17 cellular contexts compared by ENCODE assay signal in the genomic region with DNA sequence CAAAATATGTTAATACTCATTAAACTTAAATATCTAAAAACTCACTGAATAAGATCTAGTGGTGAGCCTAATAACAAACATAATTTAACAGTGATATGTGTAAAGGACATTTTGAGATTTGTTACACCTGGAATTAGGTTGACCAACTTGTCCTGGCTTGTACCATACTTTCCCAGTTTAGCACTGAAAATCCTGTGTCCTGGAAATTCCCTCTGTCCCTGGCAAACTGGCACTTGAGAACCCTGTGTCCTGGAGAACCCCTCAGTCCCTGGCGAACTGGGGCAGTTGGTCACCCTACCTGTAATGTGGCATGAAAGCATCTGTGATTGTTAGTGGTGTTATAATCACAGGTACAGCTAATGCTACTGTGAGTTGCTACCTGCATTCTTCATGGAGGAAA. TPM values are rescaled to one million over a fixed set of nuclear protein-coding genes. Genes with fewer than 3 reads are reported as not detected.
DNase-seq lines count a peak whose midpoint lies in the region; ATAC-seq, FAIRE-seq and TF ChIP-seq lines count a peak whose summit lies in the region.
"Had no signal": no experiment of that assay in that cellular context is flagged by ENCODE, and none has a peak within 500 bp of the region (broad histone marks: within the 10 kb centered on the region; RNA-seq: fewer than 3 reads in every experiment).

No MANE protein-coding gene starts in this region.

- POLR2A ChIA-PET in endothelial cell of umbilical vein (lab: Charles Lee) (no interaction called here), PC-9 (lab: Charles Lee; ENCODE audit: unreplicated experiment) (interaction anchor here (0.7 kb wide), 1 partner anchor 772 kb away, joined by 4 read pairs; no protein-coding TSS in a partner anchor)

- H3K9me1 ChIP-seq in endothelial cell of umbilical vein (replicated peaks; ENCODE audit: control insufficient read depth, extremely low read depth, insufficient read depth, low read length), result no peaks in the 10 kb centered on the region
- H3K9me1 ChIP-seq in keratinocyte (ENCODE audit: control insufficient read depth, extremely low read depth, insufficient read depth, low read length), result no peaks in the 10 kb centered on the region

- H3K4me3 ChIP-seq in right atrium auricular region (no peak overlapping the region), heart right ventricle (no peak overlapping the region), endothelial cell of umbilical vein (replicated peaks in 1 of 3; ENCODE audit: insufficient read depth in 1 of 3, low read depth in 1 of 3, low read length in 3 of 3) (no peak overlapping the region), keratinocyte (ENCODE audit: control insufficient read depth in 2 of 3, extremely low read depth in 1 of 3, insufficient read depth in 2 of 3, low read depth in 1 of 3, low read length in 3 of 3) (no peak overlapping the region), PC-9 (no peak overlapping the region)
- H3K4me3 ChIP-seq: BLaER1 treated with 17β-estradiol and CSF1 and Interleukin-3, amounts not matched to agents 10 nM and 100 nM had no signal

- H3K79me2 ChIP-seq in endothelial cell of umbilical vein (ENCODE audit: control insufficient read depth, insufficient read depth, low read length) (no peaks in the 10 kb centered on the region), keratinocyte (ENCODE audit: control insufficient read depth, insufficient read depth, low read length) (no peaks in the 10 kb centered on the region), PC-9 (ENCODE audit: low read depth) (no peaks in the 10 kb centered on the region)

- FAIRE-seq in endothelial cell of umbilical vein (lab: Jason Lieb, UNC) (peak; percentile 12), keratinocyte (lab: Jason Lieb, UNC) (peak; percentile 87)
- FAIRE-seq: GM12892, GM19239, HTR-8/SVneo had no signal

- H3K27ac ChIP-seq in right atrium auricular region (no peak overlapping the region), heart right ventricle (no peak overlapping the region), endothelial cell of umbilical vein (ENCODE audit: insufficient read depth, low read depth, low read length) (no peak overlapping the region), keratinocyte (ENCODE audit: control insufficient read depth, insufficient read depth, low read length) (peak overlapping the region; percentile 17), PC-9 (no peak overlapping the region)
- H3K27ac ChIP-seq: BLaER1 treated with 17β-estradiol and CSF1 and Interleukin-3, amounts not matched to agents 10 nM and 100 nM had no signal

- dilution Hi-C loops in endothelial cell of umbilical vein (cut with MboI; ENCODE audit: extremely low pct_ligation_motif_present, low sequenced_read_pairs) (no loop called here), keratinocyte (cut with MboI; ENCODE audit: extremely low pct_ligation_motif_present, low sequenced_read_pairs) (no loop called here)

- CTCF ChIA-PET in endothelial cell of umbilical vein (lab: Charles Lee), result interaction anchor here (2.1 to 12.7 kb wide), 2 partner anchors 18 to 101 kb away, joined by 5 to 272 read pairs; no protein-coding TSS in a partner anchor
- CTCF ChIA-PET in PC-9 (lab: Charles Lee), result no interaction called here

- H3K4me2 ChIP-seq in endothelial cell of umbilical vein (ENCODE audit: insufficient read depth, low read length), result no peak overlapping the region
- H3K4me2 ChIP-seq in keratinocyte (ENCODE audit: control insufficient read depth, extremely low read depth, insufficient read depth, low read depth, low read length), result peak overlapping the region; percentile 48
- H3K4me2 ChIP-seq in PC-9, result no peak overlapping the region
- H3K4me2 ChIP-seq: BLaER1 treated with 17β-estradiol and CSF1 and Interleukin-3, amounts not matched to agents 10 nM and 100 nM had no signal

- no peak for TF ChIP-seq POLR2A in endothelial cell of umbilical vein (IDR thresholded peaks at IDR 0.05; ENCODE audit: low read depth, low read length)

- H2AFZ ChIP-seq in endothelial cell of umbilical vein (ENCODE audit: low read depth, low read length) (no peak overlapping the region), keratinocyte (ENCODE audit: control insufficient read depth, low read length) (peak overlapping the region; percentile 48), PC-9 (no peak overlapping the region)

- DNase-seq in right atrium auricular region (ENCODE audit: low spot score) (peak; percentile 32), heart right ventricle (no peak), endothelial cell of umbilical vein (ENCODE audit: low read depth, low spot score) (no peak), keratinocyte (ENCODE audit: low read depth, low spot score) (no peak), PC-9 (no peak), NCI-H526 (lab: John Stamatoyannopoulos, UW) (no peak), RPMI8226 (no peak)
- DNase-seq: ACHN; CD4-positive, CD25-positive, alpha-beta regulatory T cell; HCEC 1CT; HFFc6 had no signal

- 89 to 100% methylated on average over 1 of the region's 1 CpG for WGBS in heart right ventricle, 2 donors

- no peaks in the 10 kb centered on the region for H3K9me2 ChIP-seq in PC-9 (ENCODE audit: insufficient read depth)

- BruUV-seq in endothelial cell of umbilical vein (replicated peaks; lab: Mats Ljungman, UMichigan) (no TSS peak), PC-9 (replicated peaks; lab: Mats Ljungman, UMichigan) (no TSS peak)

- H4K20me1 ChIP-seq in endothelial cell of umbilical vein (replicated peaks; ENCODE audit: control insufficient read depth, extremely low read depth, insufficient read depth, low read length), result no peaks in the 10 kb centered on the region
- H4K20me1 ChIP-seq in keratinocyte (ENCODE audit: control insufficient read depth, extremely low read depth, insufficient read depth, low read length), result no peaks in the 10 kb centered on the region
- H4K20me1 ChIP-seq in PC-9 (ENCODE audit: insufficient read depth), result no peaks in the 10 kb centered on the region
- H4K20me1 ChIP-seq: BLaER1 treated with 17β-estradiol and CSF1 and Interleukin-3, amounts not matched to agents 10 nM and 100 nM had no signal

- no peaks in the 10 kb centered on the region for H3K36me3 ChIP-seq in right atrium auricular region
- H3K36me3 ChIP-seq in heart right ventricle, result no peaks in the 10 kb centered on the region
- H3K36me3 ChIP-seq in endothelial cell of umbilical vein (ENCODE audit: control insufficient read depth in 2 of 2, extremely low read depth in 1 of 2, insufficient read depth in 2 of 2, low read length in 2 of 2), result no peaks in the 10 kb centered on the region
- H3K36me3 ChIP-seq in keratinocyte (ENCODE audit: control insufficient read depth in 2 of 2, extremely low read depth in 1 of 2, insufficient read depth in 2 of 2, low read length in 2 of 2), result no peaks in the 10 kb centered on the region
- no peaks in the 10 kb centered on the region for H3K36me3 ChIP-seq in PC-9 (ENCODE audit: low read depth)
- H3K36me3 ChIP-seq: BLaER1 treated with 17β-estradiol and CSF1 and Interleukin-3, amounts not matched to agents 10 nM and 100 nM had no signal

- H3F3A ChIP-seq in PC-9 (ENCODE audit: insufficient read depth, low read depth), result peaks cover 20% of the 10 kb centered on the region

- no peaks in the 10 kb centered on the region for H3K4me1 ChIP-seq in right atrium auricular region
- H3K4me1 ChIP-seq in heart right ventricle, result peaks cover 0 to 5% (median under 1%) of the 10 kb centered on the region in 9 donors
- no peaks in the 10 kb centered on the region for H3K4me1 ChIP-seq in endothelial cell of umbilical vein (ENCODE audit: control insufficient read depth, extremely low read depth, insufficient read depth, low read length)
- H3K4me1 ChIP-seq in keratinocyte (ENCODE audit: control insufficient read depth, extremely low read depth, insufficient read depth, low read length), result peaks cover 23% of the 10 kb centered on the region
- H3K4me1 ChIP-seq in PC-9 (replicated peaks; ENCODE audit: insufficient read depth), result peaks cover 22% of the 10 kb centered on the region

- TF ChIP-seq CTCF in right atrium auricular region (IDR thresholded peaks at IDR 0.05), result no peak
- TF ChIP-seq CTCF in heart right ventricle (IDR thresholded peaks at IDR 0.05), result no peak
- TF ChIP-seq CTCF in endothelial cell of umbilical vein (IDR thresholded peaks at IDR 0.05; ENCODE audit: extremely low read depth in 1 of 2, insufficient read depth in 1 of 2, low read depth in 1 of 2, low read length in 2 of 2), result no peak
- TF ChIP-seq CTCF in keratinocyte (optimal IDR thresholded peaks at IDR 0.05 in 1 of 3, IDR thresholded peaks at IDR 0.05 in 1 of 3, conservative IDR thresholded peaks at IDR 0.05 in 1 of 3; ENCODE audit: extremely low read depth in 1 of 3, insufficient read depth in 2 of 3, low read length in 3 of 3), result no peak
- no peak for TF ChIP-seq CTCF in PC-9 (conservative IDR thresholded peaks at IDR 0.05)

- H3K27me3 ChIP-seq in right atrium auricular region (no peaks in the 10 kb centered on the region), heart right ventricle (no peaks in the 10 kb centered on the region), endothelial cell of umbilical vein (ENCODE audit: control insufficient read depth in 2 of 2, insufficient read depth in 2 of 2, low read length in 2 of 2) (peaks cover 6 to 15% of the 10 kb centered on the region in 2 experiments), keratinocyte (ENCODE audit: control insufficient read depth, extremely low read depth, insufficient read depth, low read length) (no peaks in the 10 kb centered on the region), PC-9 (ENCODE audit: insufficient read depth, low read depth) (no peaks in the 10 kb centered on the region)
- H3K27me3 ChIP-seq: BLaER1 treated with 17β-estradiol and CSF1 and Interleukin-3, amounts not matched to agents 10 nM and 100 nM had no signal

- H3K9ac ChIP-seq in endothelial cell of umbilical vein (replicated peaks; ENCODE audit: extremely low read depth, insufficient read depth, low read length) (no peak overlapping the region), keratinocyte (ENCODE audit: control insufficient read depth, extremely low read depth, insufficient read depth, low read length) (no peak overlapping the region)
- H3K9ac ChIP-seq: BLaER1 treated with 17β-estradiol and CSF1 and Interleukin-3, amounts not matched to agents 10 nM and 100 nM had no signal

- ATAC-seq in heart right ventricle, result no peak
- ATAC-seq: HepG2 had no signal

- intact Hi-C loops in heart right ventricle (cut with DNase I) (no loop called here), endothelial cell of umbilical vein (cut with micrococcal nuclease) (no loop called here), PC-9 (cut with micrococcal nuclease; ENCODE audit: unreplicated experiment) (loop anchor here (5.0 kb wide), 2 partner anchors 258 to 698 kb away; a partner anchor contains a TSS)

- H3K9me3 ChIP-seq in right atrium auricular region (no peaks in the 10 kb centered on the region), heart right ventricle (peaks cover 0 to 5% (median 0%) of the 10 kb centered on the region in 11 donors), endothelial cell of umbilical vein (replicated peaks; ENCODE audit: control insufficient read depth, insufficient read depth, low read length) (no peaks in the 10 kb centered on the region), keratinocyte (ENCODE audit: control insufficient read depth, low read depth, low read length) (no peaks in the 10 kb centered on the region), PC-9 (ENCODE audit: insufficient read depth, low read depth) (no peaks in the 10 kb centered on the region)

RNA-seq across cellular contexts. Expression of a gene that starts 6.9 kb away (rescaled TPM):
- not detected for total RNA-seq in right atrium auricular region
- under 1 TPM in 4 of 10 donors, not detected in 6; 0.06 to 0.17 (median 0.10) TPM for total RNA-seq in heart right ventricle
- polyA plus RNA-seq in heart right ventricle, result not detected
- 0.18 and 0.28 TPM in 2 replicates for total RNA-seq in endothelial cell of umbilical vein
- polyA plus RNA-seq in endothelial cell of umbilical vein, result not detected in 2 replicates
- polyA plus RNA-seq in endothelial cell of umbilical vein (2011; cell fraction: cytosol; rRNA removed), result 0.01 TPM in 1 of 2 replicates, not detected in the other
- not detected in 2 replicates for polyA plus RNA-seq in endothelial cell of umbilical vein (2011; cell fraction: nucleus; rRNA removed)
- polyA plus RNA-seq in endothelial cell of umbilical vein (2012), result not detected in 2 replicates
- 0.07 TPM in 1 of 2 replicates, not detected in the other for polyA minus RNA-seq in endothelial cell of umbilical vein
- not detected for polyA minus RNA-seq in endothelial cell of umbilical vein (2011; cell fraction: cytosol; rRNA and poly(A)+ RNA removed)
- not detected in 2 replicates for polyA minus RNA-seq in endothelial cell of umbilical vein (2011; cell fraction: nucleus; rRNA and poly(A)+ RNA removed)
- not detected in 3 replicates for polyA plus RNA-seq in keratinocyte
- not detected for polyA plus RNA-seq in keratinocyte (2011; ENCODE audit: low read depth)
- not detected in 2 replicates for polyA plus RNA-seq in keratinocyte (2011; cell fraction: cytosol; rRNA removed)
- not detected in 2 replicates for polyA plus RNA-seq in keratinocyte (2011; cell fraction: nucleus; rRNA removed)
- polyA plus RNA-seq in keratinocyte (2012; ENCODE audit: low replicate concordance), result not detected in 2 replicates
- not detected in 3 replicates for polyA minus RNA-seq in keratinocyte
- polyA minus RNA-seq in keratinocyte (2011; cell fraction: cytosol; rRNA and poly(A)+ RNA removed), result not detected
- polyA minus RNA-seq in keratinocyte (2011; cell fraction: nucleus; rRNA and poly(A)+ RNA removed), result not detected in 2 replicates
- total RNA-seq in PC-9 (2021), result not detected in 2 replicates
- total RNA-seq: CD4-positive, CD25-positive, alpha-beta regulatory T cell; Daoy; HepG2 had no signal
- polyA plus RNA-seq: HepG2 had no signal

RNA-seq across cellular contexts. Expression of a gene that starts 28.6 kb away (rescaled TPM):
- total RNA-seq in right atrium auricular region (100 to 1,000 TPM; 156 to 221 TPM), heart right ventricle (100 to 1,000 TPM; 113 to 164 (median 144) TPM), endothelial cell of umbilical vein (74.4 and 83.0 TPM in 2 replicates), PC-9 (2021) (101 and 147 TPM in 2 replicates)
- polyA plus RNA-seq in heart right ventricle (10 to 100 TPM; 64.4 to 88.4 TPM), endothelial cell of umbilical vein (93.4 and 96.4 TPM in 2 replicates), keratinocyte (861 to 1,182 TPM (median 986 TPM) in 3 replicates)
- 93.5 and 94.5 TPM in 2 replicates for polyA plus RNA-seq in endothelial cell of umbilical vein (2011; cell fraction: cytosol; rRNA removed)
- 42.0 and 49.8 TPM in 2 replicates for polyA plus RNA-seq in endothelial cell of umbilical vein (2011; cell fraction: nucleus; rRNA removed)
- polyA plus RNA-seq in endothelial cell of umbilical vein (2012), result 108 and 122 TPM in 2 replicates
- polyA minus RNA-seq in endothelial cell of umbilical vein (170 and 175 TPM in 2 replicates), keratinocyte (912 to 1,016 TPM (median 913 TPM) in 3 replicates)
- polyA minus RNA-seq in endothelial cell of umbilical vein (2011; cell fraction: cytosol; rRNA and poly(A)+ RNA removed), result 49.5 TPM
- 21.2 and 32.1 TPM in 2 replicates for polyA minus RNA-seq in endothelial cell of umbilical vein (2011; cell fraction: nucleus; rRNA and poly(A)+ RNA removed)
- 838 TPM for polyA plus RNA-seq in keratinocyte (2011; ENCODE audit: low read depth)
- 346 and 603 TPM in 2 replicates for polyA plus RNA-seq in keratinocyte (2011; cell fraction: cytosol; rRNA removed)
- polyA plus RNA-seq in keratinocyte (2011; cell fraction: nucleus; rRNA removed), result 1,059 and 1,163 TPM in 2 replicates
- 545 and 662 TPM in 2 replicates for polyA plus RNA-seq in keratinocyte (2012; ENCODE audit: low replicate concordance)
- polyA minus RNA-seq in keratinocyte (2011; cell fraction: cytosol; rRNA and poly(A)+ RNA removed), result 765 TPM
- polyA minus RNA-seq in keratinocyte (2011; cell fraction: nucleus; rRNA and poly(A)+ RNA removed), result 512 and 771 TPM in 2 replicates
